10 cellular contexts compared by ENCODE assay signal in the genomic region with DNA sequence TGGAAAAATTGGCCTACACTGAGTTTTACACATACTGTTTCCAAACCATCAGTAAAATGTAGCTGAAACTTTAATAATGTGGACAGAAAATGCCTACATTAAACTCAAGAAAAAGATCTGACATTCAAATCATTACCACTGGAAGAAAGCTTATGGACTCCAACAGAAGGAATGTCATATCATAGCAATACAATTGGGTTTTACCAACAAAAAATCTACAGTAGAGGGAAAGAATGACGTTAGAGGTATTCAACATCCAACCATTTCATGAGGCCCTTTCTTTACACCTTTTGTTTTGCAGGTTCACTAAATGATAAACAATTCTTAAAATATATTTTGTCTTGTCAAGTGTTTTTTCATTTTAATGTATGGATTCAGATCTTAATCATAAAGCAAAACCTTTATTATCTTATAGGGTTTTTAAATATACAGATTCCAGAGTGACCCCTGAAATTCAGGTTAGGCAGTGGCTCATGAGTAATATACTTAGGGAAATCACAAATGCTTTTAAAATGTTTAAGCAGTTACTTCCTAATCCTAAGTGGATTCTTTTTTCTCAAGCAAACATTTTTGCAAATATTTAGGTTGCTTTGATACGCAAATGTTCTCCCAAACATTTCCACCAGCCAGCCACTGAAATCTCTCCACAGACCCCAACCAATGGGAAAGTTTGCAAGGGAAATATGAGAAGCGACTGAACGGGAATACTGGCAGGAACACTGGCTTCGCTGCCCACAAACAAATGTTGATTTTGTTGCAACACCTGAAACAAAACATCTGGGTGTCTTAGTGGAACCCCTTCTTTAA.
A peak's percentile ranks its signal among the peaks of the same experiment; 100 is the strongest.
DNase-seq lines count a peak whose midpoint lies in the region; TF ChIP-seq lines count a peak whose summit lies in the region.
"Had no signal": no experiment of that assay in that cellular context is flagged by ENCODE, and none has a peak within 500 bp of the region (broad histone marks: within the 10 kb centered on the region; RNA-seq: fewer than 3 reads in every experiment).

No MANE protein-coding gene starts in this region.

- no peak for TF ChIP-seq CTCF in endothelial cell (IDR thresholded peaks at IDR 0.05; ENCODE audit: unreplicated experiment)
- no peak for TF ChIP-seq CTCF in parathyroid adenoma (IDR thresholded peaks at IDR 0.05)
- no peak for TF ChIP-seq CTCF in adrenal gland (IDR thresholded peaks at IDR 0.05)

- no peak overlapping the region for H3K4me3 Mint-ChIP-seq in endothelial cell (ENCODE audit: unreplicated experiment)
- H3K4me3 Mint-ChIP-seq: activated naive CD8-positive, alpha-beta T cell treated with anti-CD3 and anti-CD28 coated beads for 36 hours; CD4-positive, CD25-positive, alpha-beta regulatory T cell had no signal

- H3K9me3 ChIP-seq in BLaER1 (no peaks in the 10 kb centered on the region), parathyroid adenoma (ENCODE audit: control insufficient read depth, low read length) (no peaks in the 10 kb centered on the region), adrenal gland (replicated peaks in 1 of 3) (no peaks in the 10 kb centered on the region)

- peaks cover 8% of the 10 kb centered on the region for H3K27me3 Mint-ChIP-seq in endothelial cell (ENCODE audit: unreplicated experiment)
- H3K27me3 Mint-ChIP-seq: CD4-positive, CD25-positive, alpha-beta regulatory T cell had no signal

- peaks cover 86% of the 10 kb centered on the region for H3K4me1 Mint-ChIP-seq in endothelial cell (ENCODE audit: unreplicated experiment)

- WGBS in adrenal gland, 4 donors, result 82 to 91% (median 89%) methylated on average over 5 of the region's 5 CpGs

- peak overlapping the region; percentile 87 for H3K9ac ChIP-seq in BLaER1
- H3K9ac ChIP-seq in parathyroid adenoma, result no peak overlapping the region

- peak overlapping the region; percentile 89 for H3K27ac ChIP-seq in BLaER1
- H3K27ac ChIP-seq in parathyroid adenoma, result peak overlapping the region; percentile 67
- no peak overlapping the region for H3K27ac ChIP-seq in caudate nucleus (ENCODE audit: low read depth, low read length)
- no peak overlapping the region for H3K27ac ChIP-seq in adrenal gland

- DNase-seq in NCI-H526 (lab: John Stamatoyannopoulos, UW) (peak; percentile 60 to 86), endothelial cell (ENCODE audit: low spot score) (peak; percentile 15), caudate nucleus (lab: John Stamatoyannopoulos, UW) (no peak), adrenal gland (no peak), NOMO-1 treated with dmso at 0.1 percent for 144 hours (lab: John Stamatoyannopoulos, UW; ENCODE audit: unreplicated experiment) (no peak)
- DNase-seq in NK-92 treated with Interleukin-12 subunit alpha and Interleukin-12 subunit beta, amount 100 ng/mL, for 24 hours (lab: John Stamatoyannopoulos, UW), result no peak
- DNase-seq: activated naive CD8-positive, alpha-beta T cell treated with anti-CD3 and anti-CD28 coated beads for 36 hours; CD4-positive, CD25-positive, alpha-beta regulatory T cell had no signal

- H3K4me3 ChIP-seq in BLaER1, result peak overlapping the region; percentile 69
- no peak overlapping the region for H3K4me3 ChIP-seq in parathyroid adenoma (ENCODE audit: low read depth, low read length)
- H3K4me3 ChIP-seq in adrenal gland, result no peak overlapping the region

- H3K36me3 Mint-ChIP-seq in endothelial cell (ENCODE audit: low read depth, unreplicated experiment), result no peaks in the 10 kb centered on the region
- H3K36me3 Mint-ChIP-seq: activated naive CD8-positive, alpha-beta T cell treated with anti-CD3 and anti-CD28 coated beads for 36 hours; CD4-positive, CD25-positive, alpha-beta regulatory T cell had no signal

- intact Hi-C loops in adrenal gland (cut with DNase I), result loop anchor here (10.0 kb wide), 2 partner anchors 75 to 1155 kb away; no protein-coding TSS in a partner anchor

- H3K36me3 ChIP-seq in BLaER1 (no peaks in the 10 kb centered on the region), parathyroid adenoma (ENCODE audit: control insufficient read depth, insufficient read depth, low read length) (no peaks in the 10 kb centered on the region), adrenal gland (replicated peaks in 1 of 2) (no peaks in the 10 kb centered on the region)

- H3K79me2 ChIP-seq in parathyroid adenoma, result no peaks in the 10 kb centered on the region

- TF ChIP-seq POLR2A in adrenal gland (IDR thresholded peaks at IDR 0.05), result no peak

- no peaks in the 10 kb centered on the region for H3K9me3 Mint-ChIP-seq in endothelial cell (ENCODE audit: unreplicated experiment)
- H3K9me3 Mint-ChIP-seq: activated naive CD8-positive, alpha-beta T cell treated with anti-CD3 and anti-CD28 coated beads for 36 hours had no signal

- H3K4me1 ChIP-seq in BLaER1, result peaks cover 63% of the 10 kb centered on the region
- peaks cover 4% of the 10 kb centered on the region for H3K4me1 ChIP-seq in parathyroid adenoma
- H3K4me1 ChIP-seq in adrenal gland (replicated peaks in 1 of 2), result peaks cover 0 to 14% of the 10 kb centered on the region in 2 donors

- H2AFZ ChIP-seq in parathyroid adenoma, result no peak overlapping the region

- H3K27me3 ChIP-seq in BLaER1 (no peaks in the 10 kb centered on the region), parathyroid adenoma (ENCODE audit: control insufficient read depth, insufficient read depth, low read length) (no peaks in the 10 kb centered on the region), adrenal gland (no peaks in the 10 kb centered on the region)

- peak overlapping the region; percentile 86 for H3K4me2 ChIP-seq in BLaER1
- no peak overlapping the region for H3K4me2 ChIP-seq in parathyroid adenoma (ENCODE audit: low read length)

- peak overlapping the region; percentile 100 for H3K27ac Mint-ChIP-seq in endothelial cell (ENCODE audit: unreplicated experiment)
- H3K27ac Mint-ChIP-seq: activated naive CD8-positive, alpha-beta T cell treated with anti-CD3 and anti-CD28 coated beads for 36 hours; CD4-positive, CD25-positive, alpha-beta regulatory T cell had no signal

- peaks cover 46% of the 10 kb centered on the region for H4K20me1 ChIP-seq in BLaER1

Comparison
In these comparisons a context has a peak if more than half of its experiments do, and no peak if none do; other contexts are left out.
1. H3K27ac ChIP-seq: peak in BLaER1 (single experiment) and parathyroid adenoma (single experiment); none in caudate nucleus (single experiment) and adrenal gland (0 of 5).
2. DNase-seq: peak in NCI-H526 (2 of 2) and endothelial cell (single experiment); none in NK-92 treated with Interleukin-12 subunit alpha and Interleukin-12 subunit beta, amount 100 ng/mL, for 24 hours (single experiment), caudate nucleus (0 of 61), adrenal gland (0 of 7) and NOMO-1 treated with dmso at 0.1 percent for 144 hours (single experiment).